In the genomic region with DNA sequence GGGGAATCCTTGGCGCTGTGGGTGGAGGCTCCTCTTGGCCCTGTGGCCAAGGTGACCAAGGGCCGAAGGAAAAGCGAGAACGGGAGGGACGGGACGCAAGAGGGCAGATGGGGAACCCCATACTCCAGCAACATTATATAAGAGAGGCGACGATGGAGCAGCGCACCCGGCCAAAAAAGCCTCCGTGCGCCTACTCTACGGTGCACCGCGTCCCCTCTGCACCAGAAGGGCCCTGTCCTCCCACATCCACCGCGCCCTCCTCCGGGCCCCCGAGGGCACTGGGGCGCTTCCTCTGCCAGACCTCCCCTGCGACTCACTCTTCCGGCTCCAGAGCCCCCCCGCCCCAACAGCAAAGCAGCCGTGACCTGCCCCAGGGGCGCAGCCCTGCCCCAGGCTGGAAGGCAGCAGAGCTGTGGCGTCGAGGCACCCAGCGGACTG, we compare ENCODE assay signal across 9 cellular contexts. TPM values are rescaled to one million over a fixed set of nuclear protein-coding genes. Genes with fewer than 3 reads are reported as not detected.
A peak's percentile ranks its signal among the peaks of the same experiment; 100 is the strongest.
DNase-seq lines count a peak whose midpoint lies in the region; ATAC-seq and TF ChIP-seq lines count a peak whose summit lies in the region.
"Had no signal": no experiment of that assay in that cellular context is flagged by ENCODE, and none has a peak within 500 bp of the region (broad histone marks: within the 10 kb centered on the region; RNA-seq: fewer than 3 reads in every experiment).

No MANE protein-coding gene starts in this region.

- H3K4me1 Mint-ChIP-seq in effector memory CD8-positive, alpha-beta T cell (ENCODE audit: low read depth in 2 of 2): peaks cover 23 to 29% of the 10 kb centered on the region in 2 donors

- H3K27me3 Mint-ChIP-seq in effector memory CD8-positive, alpha-beta T cell: no peaks in the 10 kb centered on the region

- no peaks in the 10 kb centered on the region for H4K20me1 ChIP-seq in neural cell (ENCODE audit: insufficient read depth)

- H3K36me3 ChIP-seq in neural cell (ENCODE audit: insufficient read depth, low read length) (no peaks in the 10 kb centered on the region), tibial artery (no peaks in the 10 kb centered on the region)

- peak overlapping the region; percentile 59 for H3K4me3 ChIP-seq in neural cell (ENCODE audit: low read length)
- peak overlapping the region; percentile 55 to 62 for H3K4me3 ChIP-seq in tibial artery

- H3K9me2 ChIP-seq in neural cell (ENCODE audit: insufficient read depth, low read length): no peaks in the 10 kb centered on the region

- H3K9me3 Mint-ChIP-seq in effector memory CD8-positive, alpha-beta T cell: no peaks in the 10 kb centered on the region

- intact Hi-C loops in tibial artery (cut with DNase I; ENCODE audit: low total_unique reads): no loop called here

- TF ChIP-seq EP300 in neural cell (conservative IDR thresholded peaks at IDR 0.05; ENCODE audit: poor library complexity, severe bottlenecking): no peak

- ATAC-seq in HG03095 (IDR thresholded peaks at IDR 0.05; ENCODE audit: unreplicated experiment): peak; percentile 29
- peak; percentile 64 for ATAC-seq in effector memory CD8-positive, alpha-beta T cell (replicated peaks)

- H3K9me3 ChIP-seq in neural cell (ENCODE audit: low read length): no peaks in the 10 kb centered on the region
- no peaks in the 10 kb centered on the region for H3K9me3 ChIP-seq in tibial artery

- peak overlapping the region; percentile 97 for H3K27ac Mint-ChIP-seq in effector memory CD8-positive, alpha-beta T cell

- TF ChIP-seq RAD21 in neural cell (conservative IDR thresholded peaks at IDR 0.05): no peak

- DNase-seq in NOMO-1 (lab: John Stamatoyannopoulos, UW; ENCODE audit: unreplicated experiment in 2 of 2): peak; percentile 42 to 64
- DNase-seq in NOMO-1 treated with dmso at 0.1 percent for 144 hours (lab: John Stamatoyannopoulos, UW; ENCODE audit: unreplicated experiment): no peak
- DNase-seq in activated CD4-positive, CD25-positive, alpha-beta regulatory T cell treated with anti-CD3 and anti-CD28 coated beads, Interleukin-2, amount 50 U/mL, for 16 hours (ENCODE audit: low read depth, low spot score): peak; percentile 18
- peak; percentile 62 to 68 (median 64) for DNase-seq in effector memory CD8-positive, alpha-beta T cell
- DNase-seq in tibial artery: peak; percentile 20 to 65
- DNase-seq in NCI-H2196 treated with DMSO at 0.1 percent for 48 hours (lab: John Stamatoyannopoulos, UW; ENCODE audit: unreplicated experiment): no peak

- H3K79me2 ChIP-seq in neural cell (replicated peaks; ENCODE audit: insufficient read depth, low read length): no peaks in the 10 kb centered on the region

- H3K4me3 Mint-ChIP-seq in effector memory CD8-positive, alpha-beta T cell: peak overlapping the region; percentile 97 to 98

- H3K4me1 ChIP-seq in tibial artery: peaks cover 0 to 11% (median 9%) of the 10 kb centered on the region in 4 donors

- no peak overlapping the region for H3K4me2 ChIP-seq in neural cell (ENCODE audit: low read length)

- H2AFZ ChIP-seq in neural cell (ENCODE audit: low read depth, low read length): no peak overlapping the region

- H3K9ac ChIP-seq in neural cell (ENCODE audit: low read length): no peak overlapping the region

- H3F3A ChIP-seq in neural cell (ENCODE audit: insufficient read depth, low read length, poor library complexity, severe bottlenecking): no peaks in the 10 kb centered on the region

- H3K36me3 Mint-ChIP-seq in effector memory CD8-positive, alpha-beta T cell (ENCODE audit: insufficient read depth): peaks cover 17% of the 10 kb centered on the region

- TF ChIP-seq CTCF in neural cell (IDR thresholded peaks at IDR 0.05; ENCODE audit: poor library complexity, severe bottlenecking) (no peak), tibial artery (IDR thresholded peaks at IDR 0.05) (no peak)

- H3K27me3 ChIP-seq in neural cell (ENCODE audit: insufficient read depth, low read depth, low read length) (peaks cover 57% of the 10 kb centered on the region), tibial artery (no peaks in the 10 kb centered on the region)

- H3K27ac ChIP-seq in neural cell (ENCODE audit: low read length) (no peak overlapping the region), tibial artery (peak overlapping the region; percentile 59)
- H3K27ac ChIP-seq: C4-2B had no signal

TF ChIP-seq in neural cell, 6 proteins besides CTCF, POLR2A, EP300 and RAD21:
- TF ChIP-seq, protein P1, sequence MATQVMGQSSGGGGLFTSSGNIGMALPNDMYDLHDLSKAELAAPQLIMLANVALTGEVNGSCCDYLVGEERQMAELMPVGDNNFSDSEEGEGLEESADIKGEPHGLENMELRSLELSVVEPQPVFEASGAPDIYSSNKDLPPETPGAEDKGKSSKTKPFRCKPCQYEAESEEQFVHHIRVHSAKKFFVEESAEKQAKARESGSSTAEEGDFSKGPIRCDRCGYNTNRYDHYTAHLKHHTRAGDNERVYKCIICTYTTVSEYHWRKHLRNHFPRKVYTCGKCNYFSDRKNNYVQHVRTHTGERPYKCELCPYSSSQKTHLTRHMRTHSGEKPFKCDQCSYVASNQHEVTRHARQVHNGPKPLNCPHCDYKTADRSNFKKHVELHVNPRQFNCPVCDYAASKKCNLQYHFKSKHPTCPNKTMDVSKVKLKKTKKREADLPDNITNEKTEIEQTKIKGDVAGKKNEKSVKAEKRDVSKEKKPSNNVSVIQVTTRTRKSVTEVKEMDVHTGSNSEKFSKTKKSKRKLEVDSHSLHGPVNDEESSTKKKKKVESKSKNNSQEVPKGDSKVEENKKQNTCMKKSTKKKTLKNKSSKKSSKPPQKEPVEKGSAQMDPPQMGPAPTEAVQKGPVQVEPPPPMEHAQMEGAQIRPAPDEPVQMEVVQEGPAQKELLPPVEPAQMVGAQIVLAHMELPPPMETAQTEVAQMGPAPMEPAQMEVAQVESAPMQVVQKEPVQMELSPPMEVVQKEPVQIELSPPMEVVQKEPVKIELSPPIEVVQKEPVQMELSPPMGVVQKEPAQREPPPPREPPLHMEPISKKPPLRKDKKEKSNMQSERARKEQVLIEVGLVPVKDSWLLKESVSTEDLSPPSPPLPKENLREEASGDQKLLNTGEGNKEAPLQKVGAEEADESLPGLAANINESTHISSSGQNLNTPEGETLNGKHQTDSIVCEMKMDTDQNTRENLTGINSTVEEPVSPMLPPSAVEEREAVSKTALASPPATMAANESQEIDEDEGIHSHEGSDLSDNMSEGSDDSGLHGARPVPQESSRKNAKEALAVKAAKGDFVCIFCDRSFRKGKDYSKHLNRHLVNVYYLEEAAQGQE (IDR thresholded peaks at IDR 0.05; ENCODE audit: borderline replicate concordance): no peak

RNA-seq across cellular contexts. Expression of gene LY75, which starts 0.4 kb away (rescaled TPM):
- not detected in 2 replicates for polyA plus RNA-seq in neural cell
- not detected in 2 replicates for polyA minus RNA-seq in neural cell

Comparison
In these comparisons a context has a peak if more than half of its experiments do, and no peak if none do; other contexts are left out.
1. DNase-seq: peak in NOMO-1 (2 of 2), activated CD4-positive, CD25-positive, alpha-beta regulatory T cell treated with anti-CD3 and anti-CD28 coated beads, Interleukin-2, amount 50 U/mL, for 16 hours (single experiment), effector memory CD8-positive, alpha-beta T cell (3 of 3) and tibial artery (2 of 2); none in NOMO-1 treated with dmso at 0.1 percent for 144 hours (single experiment) and NCI-H2196 treated with DMSO at 0.1 percent for 48 hours (single experiment).